29 cellular contexts compared by ENCODE assay signal in genomic region chr11:1655168-1656060, GRCh38. TPM values are rescaled to one million over a fixed set of nuclear protein-coding genes. Genes with fewer than 3 reads are reported as not detected.
A peak's percentile ranks its signal among the peaks of the same experiment; 100 is the strongest.
DNase-seq lines count a peak whose midpoint lies in the region; ATAC-seq, FAIRE-seq and TF ChIP-seq lines count a peak whose summit lies in the region.
"Had no signal": no experiment of that assay in that cellular context is flagged by ENCODE, and none has a peak within 500 bp of the region (broad histone marks: within the 10 kb centered on the region; RNA-seq: fewer than 3 reads in every experiment).

No MANE protein-coding gene starts in this region.

- H4K91ac ChIP-seq in H1 (replicated peaks; ENCODE audit: insufficient read length, low read length) (peak overlapping the region; percentile 54), mesenchymal stem cell (ENCODE audit: low read length) (peak overlapping the region; percentile 99)

- TF ChIP-seq EP300 in SK-N-SH (IDR thresholded peaks at IDR 0.05; ENCODE audit: borderline replicate concordance in 1 of 2, low read depth in 1 of 2, low read length in 1 of 2) (no peak), H1 (IDR thresholded peaks at IDR 0.05; ENCODE audit: borderline replicate concordance in 1 of 2, low read depth in 2 of 2, low read length in 2 of 2) (no peak), sigmoid colon (IDR thresholded peaks at IDR 0.05) (no peak)

- H3K9me3 ChIP-seq in SK-N-SH (no peaks in the 10 kb centered on the region), H1 (ENCODE audit: insufficient read depth in 2 of 2, low read depth in 1 of 2, low read length in 1 of 2) (no peaks in the 10 kb centered on the region), mesenchymal stem cell (ENCODE audit: control insufficient read depth, low read length) (no peaks in the 10 kb centered on the region), testis (no peaks in the 10 kb centered on the region), sigmoid colon (no peaks in the 10 kb centered on the region)
- H3K9me3 ChIP-seq: adrenal gland, colonic mucosa, mucosa of descending colon, prostate gland, SJSA1, tibial nerve had no signal

- no peak overlapping the region for H2BK20ac ChIP-seq in H1 (ENCODE audit: low read length)

- H3K36me3 ChIP-seq in SK-N-SH (replicated peaks in 1 of 2; ENCODE audit: control insufficient read depth in 1 of 2, insufficient read depth in 2 of 2, low read length in 1 of 2) = no peaks in the 10 kb centered on the region
- no peaks in the 10 kb centered on the region for H3K36me3 ChIP-seq in H1 (ENCODE audit: control insufficient read depth in 2 of 4, insufficient read depth in 4 of 4, low read length in 3 of 4)
- H3K36me3 ChIP-seq in mesenchymal stem cell (ENCODE audit: control insufficient read depth in 1 of 2, insufficient read depth in 2 of 2, low read depth in 1 of 2, low read length in 2 of 2) = no peaks in the 10 kb centered on the region
- no peaks in the 10 kb centered on the region for H3K36me3 ChIP-seq in testis (ENCODE audit: low read depth, missing control alignments)
- no peaks in the 10 kb centered on the region for H3K36me3 ChIP-seq in sigmoid colon
- no peaks in the 10 kb centered on the region for H3K36me3 ChIP-seq in brain microvascular endothelial cell (replicated peaks)
- H3K36me3 ChIP-seq: adrenal gland, colonic mucosa, prostate gland, SJSA1, tibial nerve had no signal

- H2BK120ac ChIP-seq in H1 (replicated peaks; ENCODE audit: low read depth, low read length) (no peak overlapping the region), mesenchymal stem cell (ENCODE audit: low read depth, low read length) (peak overlapping the region; percentile 97)

- H3K4me3 Mint-ChIP-seq in activated CD4-positive, alpha-beta T cell treated with anti-CD3 and anti-CD28 coated beads for 36 hours = no peak overlapping the region
- H3K4me3 Mint-ChIP-seq: neural crest cell had no signal

- FAIRE-seq in H1 (lab: Jason Lieb, UNC) = no peak
- FAIRE-seq: endometrium, GM19239 had no signal

- TF ChIP-seq POLR2A in H1 (IDR thresholded peaks at IDR 0.05; ENCODE audit: control extremely low read depth in 1 of 2, low read depth in 2 of 2, low read length in 2 of 2) (no peak), testis (IDR thresholded peaks at IDR 0.05) (no peak), sigmoid colon (IDR thresholded peaks at IDR 0.05) (no peak)

- no peak overlapping the region for H3K23ac ChIP-seq in H1 (ENCODE audit: insufficient read length)
- H3K23ac ChIP-seq in mesenchymal stem cell (ENCODE audit: low read length in 2 of 2) = peak overlapping the region in 1 of 2 experiments; percentile 65

- peaks cover 0 to 32% of the 10 kb centered on the region in 2 experiments; a peak in 1 of 4 replicates for H3K4me1 ChIP-seq in SK-N-SH (ENCODE audit: control insufficient read depth in 1 of 2, insufficient read depth in 2 of 2, low read depth in 1 of 2, low read length in 1 of 2)
- peaks cover 0 to 6% (median 2%) of the 10 kb centered on the region in 4 experiments; a peak in 3 of 7 replicates for H3K4me1 ChIP-seq in H1 (replicated peaks in 1 of 4; ENCODE audit: control insufficient read depth in 3 of 4, insufficient read depth in 4 of 4, low read length in 3 of 4)
- H3K4me1 ChIP-seq in mesenchymal stem cell (ENCODE audit: control insufficient read depth, insufficient read depth, low read depth, low read length) = peaks cover 12% of the 10 kb centered on the region
- no peaks in the 10 kb centered on the region for H3K4me1 ChIP-seq in testis
- peaks cover 0 to 5% (median 4%) of the 10 kb centered on the region in 4 donors for H3K4me1 ChIP-seq in sigmoid colon
- H3K4me1 ChIP-seq: colonic mucosa, prostate gland, SJSA1 had no signal

- H3K4me2 ChIP-seq in SK-N-SH (no peak overlapping the region), H1 (ENCODE audit: insufficient read depth in 1 of 2, low read depth in 2 of 2, low read length in 2 of 2) (no peak overlapping the region), mesenchymal stem cell (ENCODE audit: low read length, poor library complexity, severe bottlenecking) (no peak overlapping the region)

- intact Hi-C loops in testis (cut with DNase I; ENCODE audit: low total_unique reads) (loop anchor here (10.0 kb wide), 2 partner anchors 179 to 499 kb away; partner anchors contain the start of genes SYT8 and TNNI2), sigmoid colon (cut with DNase I) (no loop called here)
- intact Hi-C loops in activated CD4-positive, alpha-beta T cell treated with anti-CD3 and anti-CD28 coated beads for 36 hours (cut with DNase I, micrococcal nuclease) = no loop called here

- peak; percentile 33 for DNase-seq in SK-N-SH
- DNase-seq in H1 (ENCODE audit: low read depth in 1 of 2, low spot score in 2 of 2) = no peak
- no peak for DNase-seq in mesenchymal stem cell
- DNase-seq in testis = peak; percentile 9
- DNase-seq in sigmoid colon = no peak
- DNase-seq in brain microvascular endothelial cell = no peak
- DNase-seq in activated CD4-positive, alpha-beta T cell treated with anti-CD3 and anti-CD28 coated beads for 36 hours = no peak
- DNase-seq: 8988T; colonic mucosa; left colon; NCI-H1417 treated with DMSO at 0.1 percent for 48 hours; NCI-H510A treated with DMSO at 0.1 percent for 48 hours; NK-92 treated with Interleukin-12 subunit alpha and Interleukin-12 subunit beta, amount 100 ng/mL, for 24 hours; stimulated activated CD4-positive, alpha-beta T cell treated with anti-CD3 and anti-CD28 coated beads, Interleukin-2, amount 100 ng/mL, for 48 hours; stimulated activated naive CD4-positive, alpha-beta T cell treated with Interleukin-2 at 50 U/mL for 16 hours; T-helper 2 cell had no signal

- no peak overlapping the region for H3K4ac ChIP-seq in H1 (replicated peaks; ENCODE audit: insufficient read length, low read depth, low read length)
- peak overlapping the region; percentile 73 to 84 for H3K4ac ChIP-seq in mesenchymal stem cell (ENCODE audit: low read depth in 1 of 2, low read length in 2 of 2)

- H3K79me1 ChIP-seq in H1 (ENCODE audit: low read depth, low read length) (no peaks in the 10 kb centered on the region), mesenchymal stem cell (replicated peaks; ENCODE audit: low read length, poor library complexity, severe bottlenecking) (no peaks in the 10 kb centered on the region)

- H3K9me3 Mint-ChIP-seq in activated CD4-positive, alpha-beta T cell treated with anti-CD3 and anti-CD28 coated beads for 36 hours (ENCODE audit: low read depth) = no peaks in the 10 kb centered on the region
- H3K9me3 Mint-ChIP-seq: neural crest cell had no signal

- CTCF ChIA-PET in SK-N-SH (lab: Yijun Ruan, JAX) (interaction anchor here (0.6 to 9.9 kb wide), 8 partner anchors 15 to 518 kb away, joined by 3 to 277 read pairs (median 122); partner anchors contain the start of gene SYT8), H1 (lab: Charles Lee; ENCODE audit: partially characterized antibody) (interaction anchor here (3.0 to 10.1 kb wide), 7 partner anchors 23 to 498 kb away, joined by 9 to 166 read pairs (median 35); partner anchors contain the start of gene SYT8)
- CTCF ChIA-PET in activated CD4-positive, alpha-beta T cell treated with anti-CD3 and anti-CD28 coated beads for 36 hours (lab: Charles Lee) = interaction anchor here (0.7 to 5.8 kb wide), 2 partner anchors 37 to 324 kb away, joined by 3 to 73 read pairs; no protein-coding TSS in a partner anchor

- H3K36me3 Mint-ChIP-seq in activated CD4-positive, alpha-beta T cell treated with anti-CD3 and anti-CD28 coated beads for 36 hours (ENCODE audit: low read depth) = no peaks in the 10 kb centered on the region

- H3K23me2 ChIP-seq in H1 (ENCODE audit: low read depth, low read length) = no peaks in the 10 kb centered on the region

- H2BK15ac ChIP-seq in H1 (ENCODE audit: low read length) (no peak overlapping the region), mesenchymal stem cell (ENCODE audit: low read depth, poor library complexity, severe bottlenecking) (peak overlapping the region; percentile 71)

- H3K79me2 ChIP-seq in SK-N-SH (ENCODE audit: insufficient read depth) = no peaks in the 10 kb centered on the region
- H3K79me2 ChIP-seq in H1 (ENCODE audit: control insufficient read depth in 1 of 2, insufficient read depth in 2 of 2, low read length in 2 of 2) = no peaks in the 10 kb centered on the region

- H3K27me3 Mint-ChIP-seq in activated CD4-positive, alpha-beta T cell treated with anti-CD3 and anti-CD28 coated beads for 36 hours = peaks cover 14% of the 10 kb centered on the region

- H3K9ac ChIP-seq in SK-N-SH (no peak overlapping the region), H1 (replicated peaks in 1 of 4; ENCODE audit: extremely low read depth in 1 of 4, low read depth in 3 of 4, low read length in 3 of 4) (no peak overlapping the region), mesenchymal stem cell (ENCODE audit: low read length) (no peak overlapping the region)

- H2BK5ac ChIP-seq in H1 (ENCODE audit: low read depth, low read length) (peak overlapping the region; percentile 66; the same call in 1 of the 2 replicates), mesenchymal stem cell (ENCODE audit: low read depth, low read length, poor library complexity, severe bottlenecking) (no peak overlapping the region)

- H2AFZ ChIP-seq in SK-N-SH (ENCODE audit: low read depth) = no peak overlapping the region
- H2AFZ ChIP-seq in H1 (ENCODE audit: low read length) = no peak overlapping the region
- H2AFZ ChIP-seq in mesenchymal stem cell (ENCODE audit: low read depth, low read length) = no peak overlapping the region

- TF ChIP-seq CTCF in SK-N-SH (IDR thresholded peaks at IDR 0.05) = no peak
- TF ChIP-seq CTCF in H1 (IDR thresholded peaks at IDR 0.05; ENCODE audit: control extremely low read depth in 1 of 3, insufficient read depth in 1 of 3, low read depth in 1 of 3, low read length in 3 of 3) = no peak
- TF ChIP-seq CTCF in testis (IDR thresholded peaks at IDR 0.05) = no peak
- no peak for TF ChIP-seq CTCF in sigmoid colon (IDR thresholded peaks at IDR 0.05)
- TF ChIP-seq CTCF in brain microvascular endothelial cell (IDR thresholded peaks at IDR 0.05; ENCODE audit: low read depth, low read length, missing control alignments) = no peak

- no peak overlapping the region for H3K27ac Mint-ChIP-seq in activated CD4-positive, alpha-beta T cell treated with anti-CD3 and anti-CD28 coated beads for 36 hours

- H3K14ac ChIP-seq in H1 (ENCODE audit: insufficient read length) (no peak overlapping the region), mesenchymal stem cell (ENCODE audit: low read length in 2 of 2) (peak overlapping the region in 1 of 2 experiments; percentile 98)

- no peaks in the 10 kb centered on the region for H3F3A ChIP-seq in SK-N-SH (replicated peaks; ENCODE audit: insufficient read depth)

- H4K8ac ChIP-seq in H1 (ENCODE audit: extremely low read depth, insufficient read depth, low read length) (no peak overlapping the region; the same call in 1 of the 2 replicates), mesenchymal stem cell (ENCODE audit: low read length) (peak overlapping the region; percentile 47)

- WGBS in SK-N-SH (ENCODE audit: low lambda C conversion rate) = 89% methylated on average over 10 of the region's 26 CpGs
- WGBS in H1 (ENCODE audit: extremely low coverage in 1 of 2, insufficient coverage in 1 of 2, insufficient read length in 1 of 2, insufficient replicate concordance in 2 of 2, low coverage in 1 of 2, low lambda C conversion rate in 2 of 2, missing lambda C conversion rate in 1 of 2), 2 experiments = 86% methylated on average over 26 of the region's 26 CpGs; no CpG with 5 or more reads in 1 of the 2 experiments
- 76% methylated on average over 26 of the region's 26 CpGs for WGBS in mesenchymal stem cell
- 86 to 94% methylated on average over 7 to 26 of the region's 26 CpGs for WGBS in testis, 2 donors
- 80 to 82% methylated on average over 26 of the region's 26 CpGs for WGBS in sigmoid colon, 2 donors

- H3K27me3 ChIP-seq in SK-N-SH (ENCODE audit: insufficient read depth) = no peaks in the 10 kb centered on the region
- H3K27me3 ChIP-seq in H1 (replicated peaks in 1 of 4; ENCODE audit: control insufficient read depth in 3 of 4, extremely low read depth in 1 of 4, insufficient read depth in 3 of 4, low read length in 3 of 4) = peaks cover 0 to 9% (median 6%) of the 10 kb centered on the region in 4 experiments; a peak in 4 of 7 replicates
- peaks cover 44 to 76% of the 10 kb centered on the region in 2 experiments for H3K27me3 ChIP-seq in mesenchymal stem cell (ENCODE audit: control insufficient read depth in 1 of 2, insufficient read depth in 1 of 2, low read length in 2 of 2)
- H3K27me3 ChIP-seq in testis = no peaks in the 10 kb centered on the region
- peaks cover 0 to 26% (median 0%) of the 10 kb centered on the region in 3 donors for H3K27me3 ChIP-seq in sigmoid colon
- H3K27me3 ChIP-seq in brain microvascular endothelial cell (replicated peaks) = peaks cover 18% of the 10 kb centered on the region
- H3K27me3 ChIP-seq: colonic mucosa, SJSA1 had no signal

- H3K4me3 ChIP-seq in SK-N-SH (ENCODE audit: low read depth in 2 of 2, low read length in 1 of 2) (no peak overlapping the region), H1 (ENCODE audit: extremely low read depth in 1 of 4, insufficient read depth in 2 of 4, low read depth in 3 of 4, low read length in 4 of 4) (no peak overlapping the region), mesenchymal stem cell (ENCODE audit: insufficient read depth in 1 of 2, low read depth in 1 of 2, low read length in 2 of 2) (no peak overlapping the region), testis (no peak overlapping the region), sigmoid colon (no peak overlapping the region), brain microvascular endothelial cell (ENCODE audit: low read depth, low read length) (no peak overlapping the region)
- H3K4me3 ChIP-seq: adrenal gland, colonic mucosa, mucosa of descending colon, prostate gland, SJSA1, tibial nerve had no signal

- no peak overlapping the region for H3K18ac ChIP-seq in H1 (ENCODE audit: extremely low read depth, low read length)
- H3K18ac ChIP-seq in mesenchymal stem cell (ENCODE audit: low read depth in 1 of 2, low read length in 2 of 2) = peak overlapping the region; percentile 95 to 97

- H3K56ac ChIP-seq in H1 (replicated peaks; ENCODE audit: insufficient read length, low read depth, low read length) = no peak overlapping the region

- H3K4me1 Mint-ChIP-seq in activated CD4-positive, alpha-beta T cell treated with anti-CD3 and anti-CD28 coated beads for 36 hours = peaks cover 14% of the 10 kb centered on the region
- H3K4me1 Mint-ChIP-seq: neural crest cell had no signal

- H3K27ac ChIP-seq in SK-N-SH (ENCODE audit: low read depth in 2 of 2, low read length in 1 of 2) (peak overlapping the region in 1 of 2 experiments; percentile 14; a peak in 1 of 4 replicates), H1 (ENCODE audit: low read depth, low read length) (no peak overlapping the region), mesenchymal stem cell (ENCODE audit: low read length, poor library complexity, severe bottlenecking) (no peak overlapping the region), testis (no peak overlapping the region), sigmoid colon (no peak overlapping the region), brain microvascular endothelial cell (no peak overlapping the region)
- H3K27ac ChIP-seq: adrenal gland, colonic mucosa, prostate gland, SJSA1, tibial nerve, VCaP had no signal

- no peak overlapping the region for H4K5ac ChIP-seq in H1 (ENCODE audit: insufficient read length, low read depth, low read length)

- in situ Hi-C loops in brain microvascular endothelial cell (cut with HindIII; ENCODE audit: low pct_ligation_motif_present, low sequenced_read_pairs) = no loop called here

- POLR2A ChIA-PET in SK-N-SH (lab: Yijun Ruan, JAX) = interaction anchor here (3.0 kb wide), 1 partner anchor 496 kb away, joined by 11 read pairs; no protein-coding TSS in a partner anchor
- POLR2A ChIA-PET in H1 (lab: Charles Lee; ENCODE audit: partially characterized antibody) = no interaction called here
- POLR2A ChIA-PET in activated CD4-positive, alpha-beta T cell treated with anti-CD3 and anti-CD28 coated beads for 36 hours (lab: Charles Lee) = no interaction called here

- H3K9me2 ChIP-seq in SK-N-SH = no peaks in the 10 kb centered on the region

- TF ChIP-seq RAD21 in SK-N-SH (IDR thresholded peaks at IDR 0.05; ENCODE audit: low read length) (no peak), H1 (IDR thresholded peaks at IDR 0.05 in 1 of 2, conservative IDR thresholded peaks at IDR 0.05 in 1 of 2; ENCODE audit: low read depth in 2 of 2, low read length in 2 of 2) (no peak)

- H2AK5ac ChIP-seq in H1 (ENCODE audit: low read depth, low read length) (no peak overlapping the region), mesenchymal stem cell (ENCODE audit: low read length, severe bottlenecking) (no peak overlapping the region)

- no peaks in the 10 kb centered on the region for H4K20me1 ChIP-seq in SK-N-SH (ENCODE audit: insufficient read depth)
- no peaks in the 10 kb centered on the region for H4K20me1 ChIP-seq in H1 (replicated peaks in 1 of 2; ENCODE audit: control insufficient read depth in 1 of 2, insufficient read depth in 2 of 2, low read length in 2 of 2)

- ATAC-seq in SK-N-SH treated with all-trans-retinoic acid at 6 μM for 48 hours = no peak
- ATAC-seq in activated CD4-positive, alpha-beta T cell treated with anti-CD3 and anti-CD28 coated beads for 36 hours = no peak
- ATAC-seq: left colon, mucosa of descending colon, Panc1 had no signal

- H2BK12ac ChIP-seq in H1 (ENCODE audit: low read depth, low read length) (0 out of 2 replicates have a peak overlapping the region, but pooled peaks have one; percentile 17), mesenchymal stem cell (ENCODE audit: low read length in 2 of 2) (peak overlapping the region; percentile 87 to 99)

RNA-seq across cellular contexts. Expression of gene KRTAP5-5, which starts 25.8 kb away (rescaled TPM):
- polyA plus RNA-seq in SK-N-SH (2012; rRNA removed) = not detected in 2 replicates
- polyA plus RNA-seq in SK-N-SH (2012; cell fraction: cytosol; rRNA removed) = not detected in 2 replicates
- polyA plus RNA-seq in SK-N-SH (2012; cell fraction: nucleus; rRNA removed) = not detected in 2 replicates
- total RNA-seq in H1 (2021; fragmentation: NEBNext Ultra II Directional; extraction: Animal tissue kit (Norgen Biotek cat#: 25700)) = not detected in 2 replicates
- 0.09 TPM in 1 of 2 replicates, not detected in the other for polyA plus RNA-seq in H1 (2011; rRNA removed)
- not detected for polyA plus RNA-seq in H1 (2011; cell fraction: cytosol; rRNA removed)
- not detected for polyA plus RNA-seq in H1 (2011; cell fraction: nucleus; rRNA removed)
- not detected in 4 replicates for polyA plus RNA-seq in H1 (2012, experiment 1 of 2)
- polyA plus RNA-seq in H1 (2012, experiment 2 of 2) = not detected
- polyA plus RNA-seq in H1 (2013, experiment 1 of 2) = not detected
- polyA plus RNA-seq in H1 (2013, experiment 2 of 2) = not detected
- polyA minus RNA-seq in H1 (2011; rRNA and poly(A)+ RNA removed) = not detected in 2 replicates
- polyA minus RNA-seq in H1 (2011; cell fraction: cytosol; rRNA and poly(A)+ RNA removed) = not detected
- polyA minus RNA-seq in H1 (2011; cell fraction: nucleus; rRNA and poly(A)+ RNA removed) = not detected
- not detected for polyA plus RNA-seq in mesenchymal stem cell (2013, experiment 1 of 2)
- not detected for polyA plus RNA-seq in mesenchymal stem cell (2013, experiment 2 of 2)
- total RNA-seq in testis = not detected
- polyA plus RNA-seq in testis (ENCODE audit: insufficient read depth, low read depth, low replicate concordance) = not detected
- total RNA-seq in sigmoid colon = not detected
- under 1 TPM in 2 of 3 donors, not detected in 1; 0.28 to 0.92 TPM for polyA plus RNA-seq in sigmoid colon
- not detected for total RNA-seq in activated CD4-positive, alpha-beta T cell treated with anti-CD3 and anti-CD28 coated beads for 36 hours
- total RNA-seq: adrenal gland, colonic mucosa, M059J, neural crest cell, prostate gland, SJSA1, skeletal muscle tissue, tibial nerve had no signal
- polyA plus RNA-seq: adrenal gland had no signal

RNA-seq across cellular contexts. Expression of gene KRTAP5-4, which starts 33.5 kb away (rescaled TPM):
- polyA plus RNA-seq in SK-N-SH (2012; rRNA removed) (not detected in 2 replicates), H1 (2011; rRNA removed) (not detected in 2 replicates), testis (ENCODE audit: insufficient read depth, low read depth, low replicate concordance) (not detected), sigmoid colon (not detected)
- polyA plus RNA-seq in SK-N-SH (2012; cell fraction: cytosol; rRNA removed) = not detected in 2 replicates
- not detected in 2 replicates for polyA plus RNA-seq in SK-N-SH (2012; cell fraction: nucleus; rRNA removed)
- not detected in 2 replicates for total RNA-seq in H1 (2021; fragmentation: NEBNext Ultra II Directional; extraction: Animal tissue kit (Norgen Biotek cat#: 25700))
- not detected for polyA plus RNA-seq in H1 (2011; cell fraction: cytosol; rRNA removed)
- polyA plus RNA-seq in H1 (2011; cell fraction: nucleus; rRNA removed) = not detected
- not detected in 4 replicates for polyA plus RNA-seq in H1 (2012, experiment 1 of 2)
- polyA plus RNA-seq in H1 (2012, experiment 2 of 2) = not detected
- polyA plus RNA-seq in H1 (2013, experiment 1 of 2) = not detected
- not detected for polyA plus RNA-seq in H1 (2013, experiment 2 of 2)
- not detected in 2 replicates for polyA minus RNA-seq in H1 (2011; rRNA and poly(A)+ RNA removed)
- polyA minus RNA-seq in H1 (2011; cell fraction: cytosol; rRNA and poly(A)+ RNA removed) = not detected
- polyA minus RNA-seq in H1 (2011; cell fraction: nucleus; rRNA and poly(A)+ RNA removed) = not detected
- not detected for polyA plus RNA-seq in mesenchymal stem cell (2013, experiment 1 of 2)
- not detected for polyA plus RNA-seq in mesenchymal stem cell (2013, experiment 2 of 2)
- total RNA-seq in testis (not detected), sigmoid colon (not detected)
- not detected for total RNA-seq in activated CD4-positive, alpha-beta T cell treated with anti-CD3 and anti-CD28 coated beads for 36 hours
- total RNA-seq: adrenal gland, colonic mucosa, left colon, M059J, mucosa of descending colon, neural crest cell, prostate gland, SJSA1, skeletal muscle tissue, tibial nerve had no signal
- polyA plus RNA-seq: adrenal gland had no signal

RNA-seq across cellular contexts. Expression of gene KRTAP5-6, which starts 41.6 kb away (rescaled TPM):
- polyA plus RNA-seq in SK-N-SH (2012; rRNA removed) = not detected in 2 replicates
- not detected in 2 replicates for polyA plus RNA-seq in SK-N-SH (2012; cell fraction: cytosol; rRNA removed)
- not detected in 2 replicates for polyA plus RNA-seq in SK-N-SH (2012; cell fraction: nucleus; rRNA removed)
- not detected in 2 replicates for total RNA-seq in H1 (2021; fragmentation: NEBNext Ultra II Directional; extraction: Animal tissue kit (Norgen Biotek cat#: 25700))
- polyA plus RNA-seq in H1 (2011; rRNA removed) = not detected in 2 replicates
- not detected for polyA plus RNA-seq in H1 (2011; cell fraction: cytosol; rRNA removed)
- not detected for polyA plus RNA-seq in H1 (2011; cell fraction: nucleus; rRNA removed)
- polyA plus RNA-seq in H1 (2012, experiment 1 of 2) = not detected in 4 replicates
- polyA plus RNA-seq in H1 (2012, experiment 2 of 2) = not detected
- not detected for polyA plus RNA-seq in H1 (2013, experiment 1 of 2)
- not detected for polyA plus RNA-seq in H1 (2013, experiment 2 of 2)
- polyA minus RNA-seq in H1 (2011; rRNA and poly(A)+ RNA removed) = not detected in 2 replicates
- polyA minus RNA-seq in H1 (2011; cell fraction: cytosol; rRNA and poly(A)+ RNA removed) = not detected
- polyA minus RNA-seq in H1 (2011; cell fraction: nucleus; rRNA and poly(A)+ RNA removed) = not detected
- not detected for polyA plus RNA-seq in mesenchymal stem cell (2013, experiment 1 of 2)
- not detected for polyA plus RNA-seq in mesenchymal stem cell (2013, experiment 2 of 2)
- total RNA-seq in testis = not detected
- not detected for polyA plus RNA-seq in testis (ENCODE audit: insufficient read depth, low read depth, low replicate concordance)
- not detected for total RNA-seq in sigmoid colon
- not detected for polyA plus RNA-seq in sigmoid colon
- total RNA-seq in activated CD4-positive, alpha-beta T cell treated with anti-CD3 and anti-CD28 coated beads for 36 hours = not detected
- total RNA-seq: colonic mucosa, left colon, M059J, mucosa of descending colon, neural crest cell, prostate gland, SJSA1, skeletal muscle tissue, tibial nerve had no signal
- polyA plus RNA-seq: adrenal gland had no signal

RNA-seq across cellular contexts. Expression of gene KRTAP5-3, which starts 47.2 kb away (rescaled TPM):
- polyA plus RNA-seq in SK-N-SH (2012; rRNA removed) (not detected in 2 replicates), H1 (2011; rRNA removed) (not detected in 2 replicates), testis (ENCODE audit: insufficient read depth, low read depth, low replicate concordance) (not detected), sigmoid colon (not detected)
- polyA plus RNA-seq in SK-N-SH (2012; cell fraction: cytosol; rRNA removed) = not detected in 2 replicates
- polyA plus RNA-seq in SK-N-SH (2012; cell fraction: nucleus; rRNA removed) = not detected in 2 replicates
- total RNA-seq in H1 (2021; fragmentation: NEBNext Ultra II Directional; extraction: Animal tissue kit (Norgen Biotek cat#: 25700)) = not detected in 2 replicates
- not detected for polyA plus RNA-seq in H1 (2011; cell fraction: cytosol; rRNA removed)
- polyA plus RNA-seq in H1 (2011; cell fraction: nucleus; rRNA removed) = not detected
- not detected in 4 replicates for polyA plus RNA-seq in H1 (2012, experiment 1 of 2)
- not detected for polyA plus RNA-seq in H1 (2012, experiment 2 of 2)
- not detected for polyA plus RNA-seq in H1 (2013, experiment 1 of 2)
- not detected for polyA plus RNA-seq in H1 (2013, experiment 2 of 2)
- polyA minus RNA-seq in H1 (2011; rRNA and poly(A)+ RNA removed) = not detected in 2 replicates
- not detected for polyA minus RNA-seq in H1 (2011; cell fraction: cytosol; rRNA and poly(A)+ RNA removed)
- polyA minus RNA-seq in H1 (2011; cell fraction: nucleus; rRNA and poly(A)+ RNA removed) = not detected
- not detected for polyA plus RNA-seq in mesenchymal stem cell (2013, experiment 1 of 2)
- not detected for polyA plus RNA-seq in mesenchymal stem cell (2013, experiment 2 of 2)
- total RNA-seq in testis (not detected), sigmoid colon (not detected)
- not detected for total RNA-seq in activated CD4-positive, alpha-beta T cell treated with anti-CD3 and anti-CD28 coated beads for 36 hours
- total RNA-seq: adrenal gland, colonic mucosa, left colon, M059J, mucosa of descending colon, neural crest cell, prostate gland, SJSA1, skeletal muscle tissue, tibial nerve had no signal
- polyA plus RNA-seq: adrenal gland had no signal

RNA-seq across cellular contexts. Expression of gene KRTAP5-2, which starts 57.3 kb away (rescaled TPM):
- polyA plus RNA-seq in SK-N-SH (2012; rRNA removed) (not detected in 2 replicates), H1 (2011; rRNA removed) (not detected in 2 replicates), testis (ENCODE audit: insufficient read depth, low read depth, low replicate concordance) (not detected), sigmoid colon (under 1 TPM in 1 of 3 donors, not detected in 2; 0.29 TPM)
- not detected in 2 replicates for polyA plus RNA-seq in SK-N-SH (2012; cell fraction: cytosol; rRNA removed)
- polyA plus RNA-seq in SK-N-SH (2012; cell fraction: nucleus; rRNA removed) = not detected in 2 replicates
- not detected in 2 replicates for total RNA-seq in H1 (2021; fragmentation: NEBNext Ultra II Directional; extraction: Animal tissue kit (Norgen Biotek cat#: 25700))
- not detected for polyA plus RNA-seq in H1 (2011; cell fraction: cytosol; rRNA removed)
- polyA plus RNA-seq in H1 (2011; cell fraction: nucleus; rRNA removed) = not detected
- 0.25 TPM in 1 of 4 replicates, not detected in the others for polyA plus RNA-seq in H1 (2012, experiment 1 of 2)
- polyA plus RNA-seq in H1 (2012, experiment 2 of 2) = not detected
- not detected for polyA plus RNA-seq in H1 (2013, experiment 1 of 2)
- not detected for polyA plus RNA-seq in H1 (2013, experiment 2 of 2)
- not detected in 2 replicates for polyA minus RNA-seq in H1 (2011; rRNA and poly(A)+ RNA removed)
- polyA minus RNA-seq in H1 (2011; cell fraction: cytosol; rRNA and poly(A)+ RNA removed) = not detected
- polyA minus RNA-seq in H1 (2011; cell fraction: nucleus; rRNA and poly(A)+ RNA removed) = not detected
- polyA plus RNA-seq in mesenchymal stem cell (2013, experiment 1 of 2) = not detected
- polyA plus RNA-seq in mesenchymal stem cell (2013, experiment 2 of 2) = not detected
- total RNA-seq in testis (not detected), sigmoid colon (not detected)
- total RNA-seq in activated CD4-positive, alpha-beta T cell treated with anti-CD3 and anti-CD28 coated beads for 36 hours = not detected
- total RNA-seq: adrenal gland, colonic mucosa, left colon, M059J, mucosa of descending colon, neural crest cell, prostate gland, SJSA1, skeletal muscle tissue, tibial nerve had no signal
- polyA plus RNA-seq: adrenal gland had no signal

Comparison
In these comparisons a context has a peak if more than half of its experiments do, and no peak if none do; other contexts are left out.
1. DNase-seq: peak in SK-N-SH (single experiment) and testis (single experiment); none in H1 (0 of 2), mesenchymal stem cell (single experiment), sigmoid colon (single experiment), brain microvascular endothelial cell (single experiment) and activated CD4-positive, alpha-beta T cell treated with anti-CD3 and anti-CD28 coated beads for 36 hours (single experiment).